ENCODE assay signal across 1 cellular context in the genomic region with DNA sequence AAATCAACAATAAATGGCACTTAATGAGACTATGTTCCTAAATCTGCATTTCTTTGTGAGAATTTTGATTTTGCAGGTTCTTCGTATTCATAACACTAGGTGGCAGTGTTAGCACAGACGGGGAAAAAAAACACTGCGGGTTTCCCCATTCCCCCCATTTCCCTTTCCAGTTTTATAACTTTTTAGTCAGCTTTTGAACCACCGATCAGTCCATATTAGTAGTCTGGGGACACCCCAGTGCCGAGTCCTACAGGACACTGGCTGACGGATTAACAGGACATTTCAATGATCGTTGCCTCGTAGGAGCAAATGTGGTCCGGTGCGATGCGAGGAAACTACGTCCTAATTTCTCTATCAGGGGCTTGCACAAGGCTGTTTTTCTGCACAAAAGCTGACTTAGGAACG.
TF ChIP-seq lines count a peak whose summit lies in the region.

No MANE protein-coding gene starts in this region.

TF ChIP-seq in GM12878, 131 proteins besides CTCF, POLR2A, EP300 and RAD21:
- TF ChIP-seq RELB (IDR thresholded peaks at IDR 0.05; ENCODE audit: low read depth) (0 out of 2 replicates have a peak, but pooled peaks have one; percentile 24), ZNF592 (IDR thresholded peaks at IDR 0.05) (no peak), FOXM1 (IDR thresholded peaks at IDR 0.05; ENCODE audit: low read depth, low read length) (0 out of 2 replicates have a peak, but pooled peaks have one; percentile 21), SMC3 (IDR thresholded peaks at IDR 0.05; ENCODE audit: borderline replicate concordance, low read length) (peak; percentile 71; the same call in 1 of the 2 replicates)
